ENCODE assay signal across 8 cellular contexts in genomic region chr12:15899282-15899870, GRCh38. TPM values are rescaled to one million over a fixed set of nuclear protein-coding genes. Genes with fewer than 3 reads are reported as not detected.
A peak's percentile ranks its signal among the peaks of the same experiment; 100 is the strongest.
DNase-seq lines count a peak whose midpoint lies in the region; ATAC-seq and TF ChIP-seq lines count a peak whose summit lies in the region.

No MANE protein-coding gene starts in this region.

- H3K9me3 ChIP-seq in PC-3 (ENCODE audit: low read length) = no peaks in the 10 kb centered on the region
- no peaks in the 10 kb centered on the region for H3K9me3 ChIP-seq in esophagus muscularis mucosa
- no peaks in the 10 kb centered on the region for H3K9me3 ChIP-seq in gastrocnemius medialis

- no peaks in the 10 kb centered on the region for H3K9me3 Mint-ChIP-seq in HFFc6
- no peaks in the 10 kb centered on the region for H3K9me3 Mint-ChIP-seq in activated naive CD8-positive, alpha-beta T cell treated with anti-CD3 and anti-CD28 coated beads, Interleukin-2, amount 50 U/mL, for 24 hours

- CTCF ChIA-PET in PC-3 (lab: Charles Lee) = interaction anchor here (0.5 to 1.0 kb wide), 3 partner anchors 12 to 1401 kb away, joined by 3 to 5 read pairs (median 4); partner anchors contain the start of gene DERA

- H3K4me3 ChIP-seq in PC-3 (ENCODE audit: low read length) (no peak overlapping the region), esophagus muscularis mucosa (no peak overlapping the region), gastrocnemius medialis (no peak overlapping the region)

- H3K36me3 Mint-ChIP-seq in HFFc6 (ENCODE audit: low read depth) = peaks cover 36% of the 10 kb centered on the region
- H3K36me3 Mint-ChIP-seq in activated naive CD8-positive, alpha-beta T cell treated with anti-CD3 and anti-CD28 coated beads, Interleukin-2, amount 50 U/mL, for 24 hours (ENCODE audit: low read depth) = peaks cover 62% of the 10 kb centered on the region

- H3K79me2 ChIP-seq in PC-3 (ENCODE audit: low read length) = no peaks in the 10 kb centered on the region

- H2AFZ ChIP-seq in PC-3 (ENCODE audit: low read length) = no peak overlapping the region

- no peak overlapping the region for H3K4me3 Mint-ChIP-seq in HFFc6
- H3K4me3 Mint-ChIP-seq in activated naive CD8-positive, alpha-beta T cell treated with anti-CD3 and anti-CD28 coated beads, Interleukin-2, amount 50 U/mL, for 24 hours = no peak overlapping the region

- DNase-seq in SKM-1 treated with dmso at 0.1 percent for 144 hours (lab: John Stamatoyannopoulos, UW; ENCODE audit: unreplicated experiment) (peak; percentile 14), SKM-1 (lab: John Stamatoyannopoulos, UW; ENCODE audit: unreplicated experiment) (no peak), HFFc6 (no peak), PC-3 (peak; percentile 25), esophagus muscularis mucosa (ENCODE audit: extremely low spot score) (no peak), gastrocnemius medialis (no peak), activated gamma-delta T cell (lab: John Stamatoyannopoulos, UW) (no peak)
- DNase-seq in activated naive CD8-positive, alpha-beta T cell treated with anti-CD3 and anti-CD28 coated beads, Interleukin-2, amount 50 U/mL, for 24 hours = no peak

- H3K9ac ChIP-seq in PC-3 (ENCODE audit: low read length) = no peak overlapping the region

- intact Hi-C loops in PC-3 (cut with micrococcal nuclease) = no loop called here
- intact Hi-C loops in esophagus muscularis mucosa (cut with DNase I) = no loop called here
- intact Hi-C loops in gastrocnemius medialis (cut with DNase I; ENCODE audit: low total_unique reads) = no loop called here

- no peak overlapping the region for H3K4me2 ChIP-seq in PC-3 (ENCODE audit: low read length)

- TF ChIP-seq POLR2A in esophagus muscularis mucosa (IDR thresholded peaks at IDR 0.05; ENCODE audit: low read depth) (no peak), gastrocnemius medialis (IDR thresholded peaks at IDR 0.05) (no peak)

- H3F3A ChIP-seq in PC-3 (ENCODE audit: low read length, unreplicated experiment) = peaks cover 4% of the 10 kb centered on the region

- H3K9me2 ChIP-seq in PC-3 (replicated peaks; ENCODE audit: low read length) = no peaks in the 10 kb centered on the region

- peaks cover 35% of the 10 kb centered on the region for H3K4me1 Mint-ChIP-seq in HFFc6 (ENCODE audit: low read depth)
- peaks cover 3% of the 10 kb centered on the region for H3K4me1 Mint-ChIP-seq in activated naive CD8-positive, alpha-beta T cell treated with anti-CD3 and anti-CD28 coated beads, Interleukin-2, amount 50 U/mL, for 24 hours

- POLR2A ChIA-PET in PC-3 (lab: Charles Lee; ENCODE audit: unreplicated experiment) = interaction anchor here (0.5 kb wide), 1 partner anchor 12 kb away, joined by 3 read pairs; the partner anchor contains the start of gene DERA

- in situ Hi-C loops in gastrocnemius medialis (cut with MboI; ENCODE audit: low sequenced_read_pairs in 4 of 4) = loop anchor here in 2 of 4 donors (25.0 kb wide), 2 partner anchors 637 to 1112 kb away; no protein-coding TSS in a partner anchor

- ATAC-seq in PC-3 (no peak), gastrocnemius medialis (peak in 1 of 2 donors; percentile 33)
- no peak for ATAC-seq in activated naive CD8-positive, alpha-beta T cell treated with anti-CD3 and anti-CD28 coated beads, Interleukin-2, amount 50 U/mL, for 24 hours

- no peaks in the 10 kb centered on the region; the same call in 1 of the 2 replicates for H3K27me3 Mint-ChIP-seq in HFFc6 (ENCODE audit: insufficient read depth)
- no peaks in the 10 kb centered on the region for H3K27me3 Mint-ChIP-seq in activated naive CD8-positive, alpha-beta T cell treated with anti-CD3 and anti-CD28 coated beads, Interleukin-2, amount 50 U/mL, for 24 hours

- no peaks in the 10 kb centered on the region for H3K27me3 ChIP-seq in PC-3 (ENCODE audit: low read length)
- H3K27me3 ChIP-seq in esophagus muscularis mucosa = no peaks in the 10 kb centered on the region
- H3K27me3 ChIP-seq in gastrocnemius medialis = no peaks in the 10 kb centered on the region

- peak; percentile 90 for TF ChIP-seq CTCF in HFFc6 (IDR thresholded peaks at IDR 0.05)
- TF ChIP-seq CTCF in PC-3 (conservative IDR thresholded peaks at IDR 0.05; ENCODE audit: low read depth, low read length) = peak; percentile 78
- TF ChIP-seq CTCF in esophagus muscularis mucosa (IDR thresholded peaks at IDR 0.05) = peak; percentile 51 to 73 (median 57)
- TF ChIP-seq CTCF in gastrocnemius medialis (IDR thresholded peaks at IDR 0.05 in 4 of 5, conservative IDR thresholded peaks at IDR 0.05 in 1 of 5) = peak; percentile 30 to 61 (median 55)

- 0 out of 2 replicates have a peak, but pooled peaks cover 11% of the 10 kb centered on the region for H4K20me1 ChIP-seq in PC-3 (ENCODE audit: low read length)

- no TSS peak for BruUV-seq in PC-3 (replicated peaks; lab: Mats Ljungman, UMichigan)

- peaks cover 61% of the 10 kb centered on the region for H3K36me3 ChIP-seq in PC-3 (ENCODE audit: low read depth, low read length)
- peaks cover 29 to 83% (median 67%) of the 10 kb centered on the region in 4 donors for H3K36me3 ChIP-seq in esophagus muscularis mucosa
- H3K36me3 ChIP-seq in gastrocnemius medialis = peaks cover 0 to 72% of the 10 kb centered on the region in 2 donors

- H3K27ac Mint-ChIP-seq in HFFc6 = peak overlapping the region; percentile 55
- H3K27ac Mint-ChIP-seq in activated naive CD8-positive, alpha-beta T cell treated with anti-CD3 and anti-CD28 coated beads, Interleukin-2, amount 50 U/mL, for 24 hours = no peak overlapping the region

- H3K4me1 ChIP-seq in PC-3 (ENCODE audit: insufficient read depth, low read length) (no peaks in the 10 kb centered on the region), esophagus muscularis mucosa (peaks cover 0 to 22% (median 14%) of the 10 kb centered on the region in 4 donors), gastrocnemius medialis (no peaks in the 10 kb centered on the region)

- H3K27ac ChIP-seq in PC-3 (ENCODE audit: low read length) = no peak overlapping the region
- no peak overlapping the region for H3K27ac ChIP-seq in esophagus muscularis mucosa (replicated peaks in 1 of 4)
- peak overlapping the region in 1 of 4 donors; percentile 45 for H3K27ac ChIP-seq in gastrocnemius medialis

- no peak for TF ChIP-seq EP300 in esophagus muscularis mucosa (IDR thresholded peaks at IDR 0.05)

RNA-seq across cellular contexts. Expression of gene DERA, which starts 11.8 kb away (rescaled TPM):
- 10 to 100 TPM; 28.1 to 46.4 (median 36.3) TPM for total RNA-seq in HFFc6 (2021; fragmentation: NEBNext Ultra II Directional; extraction: Animal tissue kit (Norgen Biotek cat#: 25700))
- total RNA-seq in PC-3 (2014; rRNA removed) (34.6 and 49.4 TPM in 2 replicates), esophagus muscularis mucosa (10 to 100 TPM; 30.6 to 47.3 (median 34.3) TPM), gastrocnemius medialis (10 to 100 TPM; 29.2 to 50.1 (median 34.3) TPM)

RNA-seq across cellular contexts. Expression of gene STRAP, which starts 17.2 kb away (rescaled TPM):
- total RNA-seq in HFFc6 (2021; fragmentation: NEBNext Ultra II Directional; extraction: Animal tissue kit (Norgen Biotek cat#: 25700)) = 100 to 1,000 TPM; 179 to 208 (median 193) TPM
- total RNA-seq in PC-3 (2014; rRNA removed) (64.8 and 80.4 TPM in 2 replicates), esophagus muscularis mucosa (10 to 100 TPM; 63.9 to 78.5 (median 74.0) TPM), gastrocnemius medialis (100 to 1,000 TPM in 3 of 4 donors, 10 to 100 TPM in 1; 77.7 to 106 (median 102) TPM)

Comparison
In these comparisons a context has a peak if more than half of its experiments do, and no peak if none do; other contexts are left out.
1. DNase-seq: peak in SKM-1 treated with dmso at 0.1 percent for 144 hours (single experiment) and PC-3 (single experiment); none in SKM-1 (single experiment), HFFc6 (single experiment), esophagus muscularis mucosa (single experiment), gastrocnemius medialis (0 of 2), activated gamma-delta T cell (single experiment) and activated naive CD8-positive, alpha-beta T cell treated with anti-CD3 and anti-CD28 coated beads, Interleukin-2, amount 50 U/mL, for 24 hours (single experiment).
2. Peak in every context shown above with its lines, with median percentiles within 50 percentile points of each other: CTCF ChIP-seq.